Comparison of ENCODE assay signal across 9 cellular contexts in the genomic region with DNA sequence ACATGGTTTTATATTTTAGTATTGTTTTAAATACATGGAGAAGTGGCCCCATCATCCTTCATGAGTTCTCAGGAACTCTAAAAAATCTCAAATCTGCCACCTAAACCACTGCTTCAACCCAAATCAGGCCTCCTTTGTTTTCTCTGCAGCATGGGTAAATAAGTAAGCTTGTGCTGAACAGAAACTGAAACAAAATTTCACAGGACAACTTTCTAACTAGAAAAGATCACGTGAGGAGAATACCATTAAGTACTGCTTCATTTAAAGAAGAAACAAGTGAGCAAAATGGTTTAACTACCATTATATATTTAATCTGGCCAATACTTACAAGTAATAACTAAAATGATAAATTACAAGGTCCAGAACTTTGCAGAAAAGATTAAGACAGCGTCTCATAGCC. TPM values are rescaled to one million over a fixed set of nuclear protein-coding genes. Genes with fewer than 3 reads are reported as not detected.
DNase-seq lines count a peak whose midpoint lies in the region; ATAC-seq, FAIRE-seq and TF ChIP-seq lines count a peak whose summit lies in the region.
"Had no signal": no experiment of that assay in that cellular context is flagged by ENCODE, and none has a peak within 500 bp of the region (broad histone marks: within the 10 kb centered on the region; RNA-seq: fewer than 3 reads in every experiment).

No MANE protein-coding gene starts in this region.

- H3K9me3 ChIP-seq in Peyer's patch (no peaks in the 10 kb centered on the region), kidney (ENCODE audit: control insufficient read depth in 1 of 2, low read length in 2 of 2) (no peaks in the 10 kb centered on the region)

- peak; percentile 94 for FAIRE-seq in kidney (lab: Jason Lieb, UNC)
- FAIRE-seq: A204.1 had no signal

- peak; percentile 35 for ATAC-seq in HG02623 (IDR thresholded peaks at IDR 0.05; ENCODE audit: unreplicated experiment)

- intact Hi-C loops in kidney (cut with DNase I): no loop called here

- TF ChIP-seq POLR2A in Peyer's patch (IDR thresholded peaks at IDR 0.05): no peak

- H3K27me3 ChIP-seq in Peyer's patch: no peaks in the 10 kb centered on the region

- peak overlapping the region; percentile 10 to 95 (median 89) for H3K4me3 ChIP-seq in Peyer's patch
- H3K4me3 ChIP-seq in kidney (ENCODE audit: low read length in 2 of 2): peak overlapping the region; percentile 76 to 88

- peak overlapping the region in 1 of 2 donors; percentile 5 for H3K9ac ChIP-seq in kidney (ENCODE audit: low read length in 2 of 2)

- DNase-seq in DMS53 (lab: John Stamatoyannopoulos, UW) (peak; percentile 8), DMS53 treated with DMSO at 0.1 percent for 48 hours (lab: John Stamatoyannopoulos, UW; ENCODE audit: unreplicated experiment) (no peak), Peyer's patch (no peak), kidney (no peak), NCI-H774 (lab: John Stamatoyannopoulos, UW) (no peak), C1 segment of cervical spinal cord (lab: John Stamatoyannopoulos, UW) (no peak), NCI-H2029 treated with DMSO at 0.1 percent for 48 hours (lab: John Stamatoyannopoulos, UW) (no peak)

- no peak for TF ChIP-seq CTCF in Peyer's patch (IDR thresholded peaks at IDR 0.05)
- no peak for TF ChIP-seq CTCF in kidney (IDR thresholded peaks at IDR 0.05; ENCODE audit: borderline replicate concordance, extremely low read depth, insufficient read depth)

- peaks cover 0 to 9% (median 0%) of the 10 kb centered on the region in 4 donors for H3K4me1 ChIP-seq in Peyer's patch
- peaks cover 0 to 12% of the 10 kb centered on the region in 2 donors for H3K4me1 ChIP-seq in kidney (ENCODE audit: control insufficient read depth in 1 of 2, insufficient read depth in 1 of 2, low read depth in 1 of 2, low read length in 2 of 2)

- no peaks in the 10 kb centered on the region for H3K36me3 ChIP-seq in Peyer's patch
- no peaks in the 10 kb centered on the region for H3K36me3 ChIP-seq in kidney (ENCODE audit: control insufficient read depth in 1 of 2, insufficient read depth in 2 of 2, low read length in 2 of 2)

- H3K27ac ChIP-seq in Peyer's patch: peak overlapping the region; percentile 15 to 98 (median 96)
- H3K27ac ChIP-seq in kidney (ENCODE audit: low read depth in 2 of 2, low read length in 2 of 2): peak overlapping the region; percentile 35 to 42

RNA-seq across cellular contexts. Expression of a gene that starts 2.5 kb away (rescaled TPM):
- 100 to 1,000 TPM in 1 of 4 donors, 10 to 100 TPM in 3; 66.8 to 115 (median 81.9) TPM for total RNA-seq in Peyer's patch
- total RNA-seq in kidney: 33.5 TPM
- 3.1 TPM for polyA plus RNA-seq in kidney (ENCODE audit: insufficient read depth, low read depth, low replicate concordance)

RNA-seq across cellular contexts. Expression of a gene that starts 39.6 kb away (rescaled TPM):
- total RNA-seq in Peyer's patch: 1 to 10 TPM in 3 of 4 donors, under 1 TPM in 1; 0.47 to 3.3 (median 1.3) TPM
- 1.4 TPM for total RNA-seq in kidney
- polyA plus RNA-seq in kidney (ENCODE audit: insufficient read depth, low read depth, low replicate concordance): not detected
